In genomic region chr1:43783671-43784205, GRCh38 we compare ENCODE assay signal across 12 cellular contexts.
DNase-seq lines count a peak whose midpoint lies in the region; ATAC-seq and TF ChIP-seq lines count a peak whose summit lies in the region.
"Had no signal": no experiment of that assay in that cellular context is flagged by ENCODE, and none has a peak within 500 bp of the region (broad histone marks: within the 10 kb centered on the region; RNA-seq: fewer than 3 reads in every experiment).

No MANE protein-coding gene starts in this region.

- H3K4me3 Mint-ChIP-seq in mesothelial cell of epicardium, result no peak overlapping the region
- H3K4me3 Mint-ChIP-seq: T-cell had no signal

- H4K5ac ChIP-seq in mesendoderm (ENCODE audit: low read length), result no peak overlapping the region

- no peaks in the 10 kb centered on the region for H3K4me1 ChIP-seq in mesendoderm (ENCODE audit: control insufficient read depth, low read depth, low read length)

- WGBS in mesendoderm (ENCODE audit: extremely low coverage, insufficient coverage, low lambda C conversion rate), result no CpG with 5 or more reads among the region's 3 CpGs

- ATAC-seq in SK-N-SH treated with all-trans-retinoic acid at 6 μM for 48 hours (peak; percentile 48), HG03097 (IDR thresholded peaks at IDR 0.05; ENCODE audit: low FRiP score, unreplicated experiment) (no peak)
- ATAC-seq: T-cell had no signal

- no peak overlapping the region for H2BK15ac ChIP-seq in mesendoderm (replicated peaks; ENCODE audit: low read depth)

- no peak overlapping the region for H3K23ac ChIP-seq in mesendoderm (ENCODE audit: low read length)

- H3K18ac ChIP-seq in mesendoderm (ENCODE audit: low read length), result no peak overlapping the region

- H3K27me3 ChIP-seq in GM06990 (replicated peaks; ENCODE audit: control insufficient read depth, insufficient read depth, low read length), result no peaks in the 10 kb centered on the region
- H3K27me3 ChIP-seq in mesendoderm (ENCODE audit: insufficient read depth, low read length, poor library complexity), result no peaks in the 10 kb centered on the region

- TF ChIP-seq CTCF in GM06990 (IDR thresholded peaks at IDR 0.05; ENCODE audit: insufficient read depth, low read length, poor library complexity, severe bottlenecking), result no peak
- TF ChIP-seq CTCF in mesothelial cell of epicardium (IDR thresholded peaks at IDR 0.05; ENCODE audit: unreplicated experiment), result no peak

- H2BK5ac ChIP-seq in mesendoderm (ENCODE audit: low read length), result no peak overlapping the region

- no peak overlapping the region for H4K8ac ChIP-seq in mesendoderm (ENCODE audit: low read depth, low read length)

- no peaks in the 10 kb centered on the region for H3K79me2 ChIP-seq in mesendoderm (ENCODE audit: control insufficient read depth, insufficient read depth, low read length)

- no peak overlapping the region for H3K4me2 ChIP-seq in mesendoderm (ENCODE audit: low read length)
- H3K4me2 ChIP-seq: KMS-11 had no signal

- no peak overlapping the region for H3K9ac ChIP-seq in mesendoderm (ENCODE audit: low read length)
- H3K9ac ChIP-seq: KMS-11 had no signal

- DNase-seq in GM06990 (ENCODE audit: extremely low read depth, insufficient read length) (peak; percentile 67), HT1080 (ENCODE audit: low read depth) (peak; percentile 80), mesendoderm (peak; percentile 54), mesothelial cell of epicardium (ENCODE audit: low spot score in 2 of 2, unreplicated experiment in 2 of 2) (no peak), GM19240 (ENCODE audit: insufficient read length, low spot score) (no peak)
- DNase-seq: activated effector memory CD4-positive, alpha-beta T cell treated with Interleukin-2 at 50 U/mL for 16 hours; stimulated activated CD4-positive, alpha-beta T cell treated with anti-CD3 and anti-CD28 coated beads, Interleukin-2, amount 100 ng/mL, for 24 hours; T-cell had no signal

- H3K9me3 Mint-ChIP-seq in mesothelial cell of epicardium, result peaks cover 16% of the 10 kb centered on the region

- peaks cover 7% of the 10 kb centered on the region for H3K4me1 Mint-ChIP-seq in mesothelial cell of epicardium

- H3K79me1 ChIP-seq in mesendoderm (ENCODE audit: low read length), result no peaks in the 10 kb centered on the region

- H3K36me3 ChIP-seq in GM06990 (ENCODE audit: control insufficient read depth, insufficient read depth, low read length) (no peaks in the 10 kb centered on the region), mesendoderm (ENCODE audit: control insufficient read depth, insufficient read depth, low read length) (no peaks in the 10 kb centered on the region)
- H3K36me3 ChIP-seq: HAP-1 had no signal

- H3K4ac ChIP-seq in mesendoderm (ENCODE audit: low read depth, low read length), result no peak overlapping the region

- peaks cover 17% of the 10 kb centered on the region for H3K36me3 Mint-ChIP-seq in mesothelial cell of epicardium

- no peak overlapping the region for H3K4me3 ChIP-seq in GM06990 (replicated peaks; ENCODE audit: low read depth, low read length)
- H3K4me3 ChIP-seq in mesendoderm (ENCODE audit: low read length), result no peak overlapping the region
- H3K4me3 ChIP-seq: HAP-1 had no signal

- H2AK5ac ChIP-seq in mesendoderm (ENCODE audit: low read length), result no peak overlapping the region

- H3K27me3 Mint-ChIP-seq in mesothelial cell of epicardium (ENCODE audit: low read depth), result no peaks in the 10 kb centered on the region
- H3K27me3 Mint-ChIP-seq: T-cell had no signal

- no peak overlapping the region for H3K27ac Mint-ChIP-seq in mesothelial cell of epicardium
- H3K27ac Mint-ChIP-seq: T-cell had no signal

- no peak overlapping the region for H2BK120ac ChIP-seq in mesendoderm (ENCODE audit: low read depth, low read length)

- no peak overlapping the region for H3K56ac ChIP-seq in mesendoderm (ENCODE audit: low read length)

- no peak overlapping the region for H3K27ac ChIP-seq in mesendoderm (ENCODE audit: low read depth, low read length)
- H3K27ac ChIP-seq: KMS-11 had no signal

TF ChIP-seq in SK-N-SH treated with all-trans-retinoic acid at 6 μM for 48 hours, 23 proteins besides CTCF, POLR2A, EP300 and RAD21:
- TF ChIP-seq ISL1 (CRISPR knock-in tag; IDR thresholded peaks at IDR 0.05), result no peak
- no peak for TF ChIP-seq ZNF565 (CRISPR knock-in tag; conservative IDR thresholded peaks at IDR 0.05; ENCODE audit: low read depth)
- no peak for TF ChIP-seq SNAI2 (CRISPR knock-in tag; IDR thresholded peaks at IDR 0.05)
- TF ChIP-seq POU6F1 (CRISPR knock-in tag; IDR thresholded peaks at IDR 0.05; ENCODE audit: borderline replicate concordance, low read depth), result no peak
- no peak for TF ChIP-seq RARB (CRISPR knock-in tag; IDR thresholded peaks at IDR 0.05)
- TF ChIP-seq TOX (CRISPR knock-in tag; IDR thresholded peaks at IDR 0.05; ENCODE audit: borderline replicate concordance), result no peak
- no peak for TF ChIP-seq ZNF8 (CRISPR knock-in tag; IDR thresholded peaks at IDR 0.05)
- no peak for TF ChIP-seq CSDC2 (CRISPR knock-in tag; IDR thresholded peaks at IDR 0.05)

Comparison
In these comparisons a context has a peak if more than half of its experiments do, and no peak if none do; other contexts are left out.
1. DNase-seq: peak in GM06990 (single experiment), HT1080 (single experiment) and mesendoderm (single experiment); none in mesothelial cell of epicardium (0 of 2) and GM19240 (single experiment).